9 cellular contexts compared by ENCODE assay signal in genomic region chr15:70474682-70475438, GRCh38.
A peak's percentile ranks its signal among the peaks of the same experiment; 100 is the strongest.
DNase-seq lines count a peak whose midpoint lies in the region; ATAC-seq and TF ChIP-seq lines count a peak whose summit lies in the region.
"Had no signal": no experiment of that assay in that cellular context is flagged by ENCODE, and none has a peak within 500 bp of the region (broad histone marks: within the 10 kb centered on the region; RNA-seq: fewer than 3 reads in every experiment).

No MANE protein-coding gene starts in this region.

- no peaks in the 10 kb centered on the region for H3K36me3 Mint-ChIP-seq in activated naive CD8-positive, alpha-beta T cell
- H3K36me3 Mint-ChIP-seq in GM23338 (ENCODE audit: low read depth) = no peaks in the 10 kb centered on the region

- no peaks in the 10 kb centered on the region for H3K79me2 ChIP-seq in GM23338 (replicated peaks; ENCODE audit: insufficient read depth)

- H3K4me1 ChIP-seq in heart left ventricle = peaks cover 0 to 46% (median 14%) of the 10 kb centered on the region in 12 donors
- H3K4me1 ChIP-seq in skeletal muscle tissue (ENCODE audit: control insufficient read depth in 3 of 3, insufficient read depth in 3 of 3, low read length in 3 of 3) = peaks cover 23 to 27% (median 24%) of the 10 kb centered on the region in 3 donors
- H3K4me1 ChIP-seq in GM23338 (ENCODE audit: insufficient read depth) = no peaks in the 10 kb centered on the region

- H3K4me3 ChIP-seq in heart left ventricle = peak overlapping the region in 8 of 12 donors; percentile 5 to 37 (median 19)
- peak overlapping the region; percentile 28 to 71 (median 57) for H3K4me3 ChIP-seq in skeletal muscle tissue (ENCODE audit: low read length in 3 of 3)
- no peak overlapping the region for H3K4me3 ChIP-seq in GM23338
- H3K4me3 ChIP-seq: K562 had no signal

- H3K27ac Mint-ChIP-seq in activated naive CD8-positive, alpha-beta T cell = no peak overlapping the region
- H3K27ac Mint-ChIP-seq in GM23338 = no peak overlapping the region

- H3K27ac ChIP-seq in heart left ventricle (peak overlapping the region in 10 of 12 donors; percentile 1 to 94 (median 50)), skeletal muscle tissue (ENCODE audit: low read depth, low read length) (peak overlapping the region; percentile 81), GM23338 (ENCODE audit: low read depth) (no peak overlapping the region)

- peaks cover 8% of the 10 kb centered on the region for H3K27me3 Mint-ChIP-seq in activated naive CD8-positive, alpha-beta T cell
- no peaks in the 10 kb centered on the region for H3K27me3 Mint-ChIP-seq in GM23338 (ENCODE audit: insufficient read depth, low read depth, poor library complexity)

- H3K9me3 ChIP-seq in heart left ventricle (no peaks in the 10 kb centered on the region), skeletal muscle tissue (ENCODE audit: control insufficient read depth in 3 of 3, low read length in 3 of 3) (no peaks in the 10 kb centered on the region)

- no peaks in the 10 kb centered on the region for H3F3A ChIP-seq in GM23338 (replicated peaks; ENCODE audit: low read depth)

- 47 to 64% (median 56%) methylated on average over 33 of the region's 33 CpGs for WGBS in heart left ventricle, 4 donors

- TF ChIP-seq CTCF in heart left ventricle (IDR thresholded peaks at IDR 0.05) (no peak), GM23338 (conservative IDR thresholded peaks at IDR 0.05; ENCODE audit: low read depth in 2 of 2) (no peak)

- H3K4me1 Mint-ChIP-seq in activated naive CD8-positive, alpha-beta T cell (ENCODE audit: low read depth) = peaks cover 32% of the 10 kb centered on the region
- H3K4me1 Mint-ChIP-seq in GM23338 = peaks cover 2% of the 10 kb centered on the region; the same call in 1 of the 3 replicates

- H3K9ac ChIP-seq in skeletal muscle tissue (ENCODE audit: low read depth in 1 of 3, low read length in 3 of 3) = peak overlapping the region; percentile 26 to 65 (median 63)

- POLR2A ChIA-PET in HEK293T (lab: Yijun Ruan, JAX) = no interaction called here

- no peaks in the 10 kb centered on the region for H4K20me1 ChIP-seq in GM23338 (replicated peaks; ENCODE audit: insufficient read depth)

- TF ChIP-seq POLR2A in heart left ventricle (IDR thresholded peaks at IDR 0.05) = no peak

- peak overlapping the region; percentile 79 for H3K4me3 Mint-ChIP-seq in activated naive CD8-positive, alpha-beta T cell
- no peak overlapping the region for H3K4me3 Mint-ChIP-seq in GM23338

- intact Hi-C loops in heart left ventricle (cut with DNase I) = loop anchor here in 1 of 10 donors (5.0 kb wide), 1 partner anchor 743 kb away; no protein-coding TSS in a partner anchor

- ATAC-seq in heart left ventricle (peak in 3 of 4 donors; percentile 38 to 68 (median 55)), GM21723 (IDR thresholded peaks at IDR 0.05; ENCODE audit: unreplicated experiment) (no peak), GM23338 (no peak)
- ATAC-seq: K562 had no signal

- H3K27me3 ChIP-seq in heart left ventricle (peaks cover 0 to 7% (median 0%) of the 10 kb centered on the region in 9 donors), skeletal muscle tissue (ENCODE audit: control insufficient read depth in 3 of 3, insufficient read depth in 3 of 3, low read length in 3 of 3) (peaks cover 0 to 4% (median 0%) of the 10 kb centered on the region in 3 donors), GM23338 (ENCODE audit: insufficient read depth) (no peaks in the 10 kb centered on the region)

- peak; percentile 69 for DNase-seq in DMS79 (lab: John Stamatoyannopoulos, UW)
- peak; percentile 80 for DNase-seq in NCI-H2029 (lab: John Stamatoyannopoulos, UW)
- peak; percentile 34 to 79 (median 45) for DNase-seq in heart left ventricle
- DNase-seq in GM23338 (ENCODE audit: low spot score) = no peak
- DNase-seq in HEK293T (ENCODE audit: extremely low spot score) = no peak

- CTCF ChIA-PET in HEK293T (lab: Yijun Ruan, JAX) = interaction anchor here (0.9 to 1.8 kb wide), 4 partner anchors 8 to 34 kb away, joined by 3 to 8 read pairs (median 4); no protein-coding TSS in a partner anchor

- H3K36me3 ChIP-seq in heart left ventricle = no peaks in the 10 kb centered on the region
- H3K36me3 ChIP-seq in skeletal muscle tissue (ENCODE audit: control insufficient read depth in 3 of 3, insufficient read depth in 3 of 3, low read length in 3 of 3) = no peaks in the 10 kb centered on the region
- no peaks in the 10 kb centered on the region for H3K36me3 ChIP-seq in GM23338 (ENCODE audit: insufficient read depth)

- H2AFZ ChIP-seq in GM23338 = no peak overlapping the region

- H3K4me2 ChIP-seq in GM23338 = no peak overlapping the region

- H3K9me3 Mint-ChIP-seq in activated naive CD8-positive, alpha-beta T cell (ENCODE audit: low read depth) = no peaks in the 10 kb centered on the region
- H3K9me3 Mint-ChIP-seq in GM23338 = 0 out of 3 replicates have a peak, but pooled peaks cover 2% of the 10 kb centered on the region

- H3K9me2 ChIP-seq in GM23338 (ENCODE audit: insufficient read depth) = peaks cover 4% of the 10 kb centered on the region; the same call in 1 of the 2 replicates

TF ChIP-seq in GM23338, 12 proteins besides CTCF, POLR2A, EP300 and RAD21:
- no peak for TF ChIP-seq STAT1 (IDR thresholded peaks at IDR 0.05; ENCODE audit: unreplicated experiment)

TF ChIP-seq in HEK293T, 16 proteins besides CTCF, POLR2A, EP300 and RAD21:
- TF ChIP-seq NFRKB (IDR thresholded peaks at IDR 0.05) = no peak
- no peak for TF ChIP-seq TARDBP (IDR thresholded peaks at IDR 0.05)
- no peak for TF ChIP-seq HDGF (IDR thresholded peaks at IDR 0.05; ENCODE audit: borderline replicate concordance)
- no peak for TF ChIP-seq FOXM1 (IDR thresholded peaks at IDR 0.05; ENCODE audit: borderline replicate concordance)
- TF ChIP-seq ZNF384 (IDR thresholded peaks at IDR 0.05) = no peak
- no peak for TF ChIP-seq ELF4 (IDR thresholded peaks at IDR 0.05)
- no peak for TF ChIP-seq FOXA1 (IDR thresholded peaks at IDR 0.05)
- no peak for TF ChIP-seq LEF1 (IDR thresholded peaks at IDR 0.05; ENCODE audit: borderline replicate concordance)
- no peak for TF ChIP-seq SUZ12 (IDR thresholded peaks at IDR 0.05)
- no peak for TF ChIP-seq BHLHE40 (IDR thresholded peaks at IDR 0.05; ENCODE audit: borderline replicate concordance)
- TF ChIP-seq L3MBTL2 (conservative IDR thresholded peaks at IDR 0.05) = no peak
- TF ChIP-seq ARNT (IDR thresholded peaks at IDR 0.05) = no peak

Comparison
In these comparisons a context has a peak if more than half of its experiments do, and no peak if none do; other contexts are left out.
1. DNase-seq: peak in DMS79 (single experiment), NCI-H2029 (single experiment) and heart left ventricle (5 of 5); none in GM23338 (single experiment) and HEK293T (single experiment).
2. ATAC-seq: peak in heart left ventricle (3 of 4); none in GM21723 (single experiment) and GM23338 (single experiment).